8 cellular contexts compared by ENCODE assay signal in genomic region chr5:43007911-43008368, GRCh38. TPM values are rescaled to one million over a fixed set of nuclear protein-coding genes. Genes with fewer than 3 reads are reported as not detected.
A peak's percentile ranks its signal among the peaks of the same experiment; 100 is the strongest.
DNase-seq lines count a peak whose midpoint lies in the region; ATAC-seq and TF ChIP-seq lines count a peak whose summit lies in the region.

No MANE protein-coding gene starts in this region.

- no peaks in the 10 kb centered on the region for H3K9me3 Mint-ChIP-seq in activated T-helper 17 cell treated with anti-CD3 and anti-CD28 coated beads, Interleukin-2, amount 50 U/mL, for 72 hours

- peak; percentile 76 for ATAC-seq in activated T-helper 17 cell treated with anti-CD3 and anti-CD28 coated beads, Interleukin-2, amount 50 U/mL, for 72 hours (replicated peaks)
- ATAC-seq in upper lobe of right lung = peak; percentile 76

- peaks cover 21% of the 10 kb centered on the region for H3K4me1 ChIP-seq in osteoblast (ENCODE audit: insufficient read depth, low read length)
- peaks cover 4% of the 10 kb centered on the region for H3K4me1 ChIP-seq in upper lobe of right lung

- H3K4me3 ChIP-seq in LNCaP clone FGC (ENCODE audit: low read depth, low read length) (peak overlapping the region; percentile 39; the same call in 1 of the 2 replicates), foreskin fibroblast (ENCODE audit: low read depth in 1 of 2, low read length in 2 of 2) (peak overlapping the region; percentile 45 to 55), osteoblast (ENCODE audit: insufficient read depth, low read length) (peak overlapping the region; percentile 68), upper lobe of right lung (peak overlapping the region; percentile 48)

- H3K27me3 Mint-ChIP-seq in activated T-helper 17 cell treated with anti-CD3 and anti-CD28 coated beads, Interleukin-2, amount 50 U/mL, for 72 hours = no peaks in the 10 kb centered on the region

- peaks cover 25% of the 10 kb centered on the region for H3K4me1 Mint-ChIP-seq in activated T-helper 17 cell treated with anti-CD3 and anti-CD28 coated beads, Interleukin-2, amount 50 U/mL, for 72 hours

- H3K27me3 ChIP-seq in osteoblast (ENCODE audit: insufficient read depth, low read length) (no peaks in the 10 kb centered on the region), upper lobe of right lung (peaks cover 33% of the 10 kb centered on the region)

- H3K36me3 ChIP-seq in osteoblast (ENCODE audit: insufficient read depth, low read length) (no peaks in the 10 kb centered on the region), upper lobe of right lung (no peaks in the 10 kb centered on the region)

- H2AFZ ChIP-seq in osteoblast (ENCODE audit: low read length) = peak overlapping the region; percentile 85

- H3K79me2 ChIP-seq in osteoblast (ENCODE audit: insufficient read depth, low read length) = no peaks in the 10 kb centered on the region

- H3K27ac ChIP-seq in osteoblast (ENCODE audit: low read depth, low read length) = peak overlapping the region; percentile 85
- H3K27ac ChIP-seq in upper lobe of right lung = peak overlapping the region; percentile 94

- peak overlapping the region; percentile 84 for H3K4me3 Mint-ChIP-seq in activated T-helper 17 cell treated with anti-CD3 and anti-CD28 coated beads, Interleukin-2, amount 50 U/mL, for 72 hours

- intact Hi-C loops in upper lobe of right lung (cut with DNase I) = no loop called here

- H3K9me3 ChIP-seq in osteoblast (ENCODE audit: low read depth, low read length) (no peaks in the 10 kb centered on the region), upper lobe of right lung (no peaks in the 10 kb centered on the region)

- peak overlapping the region; percentile 95 for H3K4me2 ChIP-seq in osteoblast (ENCODE audit: insufficient read depth, low read length)

- DNase-seq in ELR (ENCODE audit: low read depth) (peak; percentile 89), H4 (ENCODE audit: low spot score) (peak; percentile 72), LNCaP clone FGC (ENCODE audit: low read depth) (no peak), RPMI8226 (peak; percentile 96), foreskin fibroblast (peak; percentile 68 to 85), osteoblast (ENCODE audit: insufficient read length, low spot score, missing footprints) (peak; percentile 88), upper lobe of right lung (peak; percentile 86)

- TF ChIP-seq CTCF in LNCaP clone FGC (IDR thresholded peaks at IDR 0.05; ENCODE audit: control insufficient read depth, extremely low read depth, insufficient read depth) = no peak
- peak; percentile 8 for TF ChIP-seq CTCF in foreskin fibroblast (IDR thresholded peaks at IDR 0.05; ENCODE audit: low read depth, low read length)
- TF ChIP-seq CTCF in osteoblast (IDR thresholded peaks at IDR 0.05; ENCODE audit: extremely low read depth, low read depth, low read length) = no peak
- TF ChIP-seq CTCF in upper lobe of right lung (IDR thresholded peaks at IDR 0.05) = peak; percentile 9

- H3K36me3 Mint-ChIP-seq in activated T-helper 17 cell treated with anti-CD3 and anti-CD28 coated beads, Interleukin-2, amount 50 U/mL, for 72 hours (ENCODE audit: low read depth) = peaks cover 20% of the 10 kb centered on the region

- peak overlapping the region; percentile 91 for H3K27ac Mint-ChIP-seq in activated T-helper 17 cell treated with anti-CD3 and anti-CD28 coated beads, Interleukin-2, amount 50 U/mL, for 72 hours

- H4K20me1 ChIP-seq in osteoblast (ENCODE audit: insufficient read depth, low read length) = no peaks in the 10 kb centered on the region

RNA-seq across cellular contexts. Expression of gene ANXA2R, which starts 32.2 kb away (rescaled TPM):
- 4.5 TPM in 2 replicates for total RNA-seq in H4 (2014; rRNA removed; shearing (Covaris generic))
- total RNA-seq in activated T-helper 17 cell treated with anti-CD3 and anti-CD28 coated beads, Interleukin-2, amount 50 U/mL, for 72 hours = 1 to 10 TPM; 2.4 to 6.2 TPM
- total RNA-seq in osteoblast (3.5 and 3.6 TPM in 2 replicates), upper lobe of right lung (4.8 TPM)

Comparison
In these comparisons a context has a peak if more than half of its experiments do, and no peak if none do; other contexts are left out.
1. CTCF ChIP-seq: peak in foreskin fibroblast (single experiment) and upper lobe of right lung (single experiment); none in LNCaP clone FGC (single experiment) and osteoblast (single experiment).
2. Peak in every context shown above with its lines, with median percentiles within 50 percentile points of each other: H3K4me3 ChIP-seq.